ENCODE assay signal across 14 cellular contexts in genomic region chr4:76308548-76308947, GRCh38. TPM values are rescaled to one million over a fixed set of nuclear protein-coding genes. Genes with fewer than 3 reads are reported as not detected.
DNase-seq lines count a peak whose midpoint lies in the region; ATAC-seq and TF ChIP-seq lines count a peak whose summit lies in the region.
"Had no signal": no experiment of that assay in that cellular context is flagged by ENCODE, and none has a peak within 500 bp of the region (broad histone marks: within the 10 kb centered on the region; RNA-seq: fewer than 3 reads in every experiment).

No MANE protein-coding gene starts in this region.

- TF ChIP-seq EP300 in suprapubic skin (IDR thresholded peaks at IDR 0.05), result no peak

- peaks cover 52% of the 10 kb centered on the region for H3K79me2 ChIP-seq in Loucy (ENCODE audit: insufficient read depth, low read length)

- peak overlapping the region; percentile 86 for H3K4me2 ChIP-seq in Loucy (ENCODE audit: low read depth, low read length, poor library complexity, severe bottlenecking)

- H3K4me1 ChIP-seq in Loucy (ENCODE audit: insufficient read depth, low read length, poor library complexity, severe bottlenecking) (peaks cover 53% of the 10 kb centered on the region), gastrocnemius medialis (peaks cover 68% of the 10 kb centered on the region in 2 donors), suprapubic skin (peaks cover 19% of the 10 kb centered on the region)

- H3K9me3 Mint-ChIP-seq in T-helper 2 cell treated with Interferon-gamma antibody and Interleukin-4, amounts not matched to agents 5 μg/mL and 100 μg/mL, for 36 hours, result no peaks in the 10 kb centered on the region

- peak overlapping the region; percentile 97 for H3K4me3 ChIP-seq in Loucy (ENCODE audit: low read length, poor library complexity, severe bottlenecking)
- H3K4me3 ChIP-seq in gastrocnemius medialis, result peak overlapping the region; percentile 22 to 86 (median 82)
- H3K4me3 ChIP-seq in suprapubic skin, result no peak overlapping the region
- H3K4me3 ChIP-seq: SK-N-MC had no signal

- H3K36me3 Mint-ChIP-seq in T-helper 2 cell treated with Interferon-gamma antibody and Interleukin-4, amounts not matched to agents 5 μg/mL and 100 μg/mL, for 36 hours (ENCODE audit: low read depth), result peaks cover 4% of the 10 kb centered on the region

- H3K4me3 Mint-ChIP-seq in T-helper 2 cell treated with Interferon-gamma antibody and Interleukin-4, amounts not matched to agents 5 μg/mL and 100 μg/mL, for 36 hours, result no peak overlapping the region

- no peak overlapping the region for H2AFZ ChIP-seq in Loucy (ENCODE audit: low read length)

- intact Hi-C loops in gastrocnemius medialis (cut with DNase I; ENCODE audit: low total_unique reads), result loop anchor here (5.0 to 10.0 kb wide), 3 partner anchors 111 to 564 kb away; no protein-coding TSS in a partner anchor

- no peaks in the 10 kb centered on the region for H3K9me2 ChIP-seq in Loucy (replicated peaks; ENCODE audit: low read depth, low read length)

- H3F3A ChIP-seq in Loucy (ENCODE audit: low read depth), result no peaks in the 10 kb centered on the region

- H3K36me3 ChIP-seq in Loucy (ENCODE audit: insufficient read depth, low read length), result no peaks in the 10 kb centered on the region
- H3K36me3 ChIP-seq in gastrocnemius medialis, result peaks cover 0 to 17% of the 10 kb centered on the region in 2 donors
- H3K36me3 ChIP-seq in suprapubic skin, result no peaks in the 10 kb centered on the region

- H3K9me3 ChIP-seq in Loucy (ENCODE audit: insufficient read depth, low read depth, low read length) (no peaks in the 10 kb centered on the region), gastrocnemius medialis (no peaks in the 10 kb centered on the region), suprapubic skin (no peaks in the 10 kb centered on the region)

- no peak overlapping the region for H3K27ac Mint-ChIP-seq in T-helper 2 cell treated with Interferon-gamma antibody and Interleukin-4, amounts not matched to agents 5 μg/mL and 100 μg/mL, for 36 hours

- H3K27me3 ChIP-seq in Loucy (ENCODE audit: insufficient read depth, low read length, poor library complexity, severe bottlenecking) (no peaks in the 10 kb centered on the region), gastrocnemius medialis (no peaks in the 10 kb centered on the region), suprapubic skin (no peaks in the 10 kb centered on the region)

- peaks cover 15% of the 10 kb centered on the region for H3K4me1 Mint-ChIP-seq in T-helper 2 cell treated with Interferon-gamma antibody and Interleukin-4, amounts not matched to agents 5 μg/mL and 100 μg/mL, for 36 hours (ENCODE audit: low read depth)

- TF ChIP-seq CTCF in Loucy (conservative IDR thresholded peaks at IDR 0.05; ENCODE audit: low read length) (no peak), gastrocnemius medialis (IDR thresholded peaks at IDR 0.05 in 4 of 5, conservative IDR thresholded peaks at IDR 0.05 in 1 of 5) (no peak), suprapubic skin (IDR thresholded peaks at IDR 0.05) (no peak)

- H3K27me3 Mint-ChIP-seq in T-helper 2 cell treated with Interferon-gamma antibody and Interleukin-4, amounts not matched to agents 5 μg/mL and 100 μg/mL, for 36 hours (ENCODE audit: low read depth), result peaks cover 40% of the 10 kb centered on the region

- no peak overlapping the region for H3K9ac ChIP-seq in Loucy (ENCODE audit: low read depth, low read length, poor library complexity, severe bottlenecking)

- H3K27ac ChIP-seq in gastrocnemius medialis, result peak overlapping the region; percentile 93 to 98 (median 96)
- H3K27ac ChIP-seq in suprapubic skin, result no peak overlapping the region
- H3K27ac ChIP-seq: SK-N-MC had no signal

- 84% methylated on average over 4 of the region's 6 CpGs for WGBS in suprapubic skin

- ATAC-seq in gastrocnemius medialis, result peak in 1 of 2 donors; percentile 9

- peak; percentile 31 to 40 for TF ChIP-seq POLR2A in gastrocnemius medialis (IDR thresholded peaks at IDR 0.05)
- TF ChIP-seq POLR2A in suprapubic skin (IDR thresholded peaks at IDR 0.05), result no peak

- in situ Hi-C loops in gastrocnemius medialis (cut with MboI; ENCODE audit: low sequenced_read_pairs in 4 of 4), result loop anchor here in 3 of 4 donors (25.0 kb wide), 1 partner anchor 121 kb away; no protein-coding TSS in a partner anchor
- in situ Hi-C loops in KBM-7 (cut with MboI; ENCODE audit: low pct_unique_long_range_greater_than_20kb, low sequenced_read_pairs), result no loop called here

- peaks cover 7% of the 10 kb centered on the region for H4K20me1 ChIP-seq in Loucy (ENCODE audit: insufficient read depth, low read length, poor library complexity, severe bottlenecking)

- DNase-seq in astrocyte of the hippocampus (ENCODE audit: low read depth, low spot score) (peak; percentile 16), kidney tubule cell (ENCODE audit: low spot score) (peak; percentile 24), gastrocnemius medialis (peak; percentile 38 to 81), KBM-7 (no peak), suprapubic skin (ENCODE audit: low spot score in 2 of 2) (no peak), HUDEP-2 (lab: John Stamatoyannopoulos, UW; ENCODE audit: unreplicated experiment in 76 of 76) (no peak)
- DNase-seq in T-helper 2 cell treated with Interferon-gamma antibody and Interleukin-4, amounts not matched to agents 5 μg/mL and 100 μg/mL, for 36 hours (ENCODE audit: low spot score), result no peak
- DNase-seq: dermis blood vessel endothelial cell, foreskin fibroblast, kidney glomerular epithelial cell, NCI-H1105 treated with DMSO at 0.1 percent for 48 hours, NCI-H748 treated with DMSO at 0.1 percent for 48 hours had no signal

RNA-seq across cellular contexts. Expression of gene STBD1, which starts 2.0 kb away (rescaled TPM):
- total RNA-seq in gastrocnemius medialis, result 10 to 100 TPM; 17.9 to 57.5 (median 41.5) TPM
- under 1 TPM; 0.47 to 0.76 (median 0.55) TPM for total RNA-seq in suprapubic skin

RNA-seq across cellular contexts. Expression of gene FAM47E, which starts 57.0 kb away (rescaled TPM):
- total RNA-seq in gastrocnemius medialis, result 1 to 10 TPM in 3 of 4 donors, under 1 TPM in 1; 0.56 to 6.8 (median 3.8) TPM
- 1 to 10 TPM in 2 of 4 donors, under 1 TPM in 2; 0.30 to 5.3 (median 0.98) TPM for total RNA-seq in suprapubic skin

Comparison
In these comparisons a context has a peak if more than half of its experiments do, and no peak if none do; other contexts are left out.
1. DNase-seq: peak in astrocyte of the hippocampus (single experiment), kidney tubule cell (single experiment) and gastrocnemius medialis (2 of 2); none in KBM-7 (single experiment), suprapubic skin (0 of 2), T-helper 2 cell treated with Interferon-gamma antibody and Interleukin-4, amounts not matched to agents 5 μg/mL and 100 μg/mL, for 36 hours (single experiment) and HUDEP-2 (0 of 76).
2. POLR2A ChIP-seq: peak in gastrocnemius medialis (2 of 2); none in suprapubic skin (0 of 2).
3. RNA of gene STBD1, which starts 2.0 kb away (total RNA-seq): 17.9 to 57.5 TPM in gastrocnemius medialis; 0.47 to 0.76 TPM in suprapubic skin; every median in the first group is over 10 times any median in the second.